23 cellular contexts compared by ENCODE assay signal in the genomic region with DNA sequence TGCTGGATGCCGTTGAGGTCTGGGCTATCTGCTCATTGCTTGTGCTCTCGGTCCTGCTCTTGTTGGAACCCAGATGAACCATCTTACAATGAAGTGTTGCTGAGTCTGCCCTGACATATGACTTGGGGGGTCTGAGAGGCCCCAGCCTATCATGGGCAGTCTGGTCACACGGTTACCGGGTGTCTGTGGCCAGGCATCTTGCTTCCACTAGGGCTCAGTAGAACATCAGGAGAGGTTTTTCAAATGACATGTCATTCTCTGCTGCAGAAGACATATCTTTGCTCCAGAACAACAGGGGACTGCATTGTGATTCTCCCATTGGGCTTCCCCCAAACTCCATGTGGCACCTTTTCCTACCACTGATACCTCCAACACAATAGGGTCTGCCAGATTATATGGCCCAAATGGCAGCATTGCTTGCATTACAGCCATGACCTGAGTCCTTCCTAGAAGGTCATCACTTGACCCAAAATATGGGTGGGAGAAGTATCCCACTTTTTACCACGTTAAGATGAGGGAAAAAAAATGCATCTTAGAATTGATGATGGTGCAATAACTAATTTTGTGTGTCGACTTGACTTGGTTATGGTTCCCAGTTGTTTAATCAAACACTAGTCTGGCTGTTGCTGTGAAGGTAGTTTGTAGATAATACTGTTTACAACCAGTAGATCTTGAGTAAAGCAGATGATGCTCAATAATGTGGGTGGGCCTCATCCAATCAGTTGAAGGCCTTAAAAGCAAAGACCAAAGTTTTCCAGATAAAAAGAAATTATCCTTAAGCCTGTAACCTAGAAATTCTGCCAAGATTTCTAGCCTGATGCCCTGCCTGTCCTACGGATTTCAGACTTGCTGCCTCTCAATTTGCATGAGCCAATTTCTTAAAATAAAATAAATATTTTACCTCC.
DNase-seq lines count a peak whose midpoint lies in the region; ATAC-seq, FAIRE-seq and TF ChIP-seq lines count a peak whose summit lies in the region.
"Had no signal": no experiment of that assay in that cellular context is flagged by ENCODE, and none has a peak within 500 bp of the region (broad histone marks: within the 10 kb centered on the region; RNA-seq: fewer than 3 reads in every experiment).

No MANE protein-coding gene starts in this region.

- H3K36me3 ChIP-seq in K562 (ENCODE audit: control insufficient read depth, insufficient read depth, low read length): no peaks in the 10 kb centered on the region
- no peaks in the 10 kb centered on the region for H3K36me3 ChIP-seq in mammary epithelial cell (ENCODE audit: insufficient read depth, low read length)
- H3K36me3 ChIP-seq: esophagus squamous epithelium had no signal

- BruUV-seq in K562 (replicated peaks; lab: Mats Ljungman, UMichigan) (no TSS peak), mammary epithelial cell (replicated peaks; lab: Mats Ljungman, UMichigan) (no TSS peak)

- DNase-seq in GM12864 (ENCODE audit: low read depth): no peak
- DNase-seq in K562 (ENCODE audit: extremely low read depth in 1 of 4, low spot score in 3 of 4): peak in 1 of 4 experiments; percentile 17
- no peak for DNase-seq in DMS53 treated with DMSO at 0.1 percent for 48 hours (lab: John Stamatoyannopoulos, UW; ENCODE audit: unreplicated experiment)
- no peak for DNase-seq in HT-29 (ENCODE audit: low spot score)
- DNase-seq in mammary epithelial cell: no peak
- no peak for DNase-seq in LoVo (ENCODE audit: low spot score)
- DNase-seq: ACHN; activated CD4-positive, CD25-positive, alpha-beta regulatory T cell treated with anti-CD3 and anti-CD28 coated beads, Interleukin-2, amount 50 U/mL, for 72 hours; activated T-cell treated with anti-CD3 and anti-CD28 coated beads, Interleukin-2, amount 50 U/mL, for 72 hours; C1 segment of cervical spinal cord; effector CD8-positive, alpha-beta T cell; esophagus squamous epithelium; NCI-H1436; NCI-H2171; SK-N-SH; T-helper 9 cell had no signal

- in situ Hi-C loops in K562 (cut with MboI): no loop called here
- in situ Hi-C loops in mammary epithelial cell (cut with MboI; ENCODE audit: low sequenced_read_pairs in 2 of 2): no loop called here

- H3K4me3 ChIP-seq in GM12864 (ENCODE audit: low read depth, low read length): no peak overlapping the region
- H3K4me3 ChIP-seq in K562: no peak overlapping the region
- H3K4me3 ChIP-seq in mammary epithelial cell (replicated peaks in 1 of 3; ENCODE audit: insufficient read depth in 1 of 3, low read depth in 2 of 3, low read length in 3 of 3): no peak overlapping the region
- H3K4me3 ChIP-seq: esophagus squamous epithelium, skin epidermis had no signal

- no peak for TF ChIP-seq POLR2A in K562 (conservative IDR thresholded peaks at IDR 0.05)

- H3K9ac ChIP-seq in K562 (ENCODE audit: insufficient read depth in 1 of 2, low read depth in 2 of 2, low read length in 2 of 2): no peak overlapping the region
- H3K9ac ChIP-seq in mammary epithelial cell (ENCODE audit: insufficient read depth, low read length): no peak overlapping the region
- H3K9ac ChIP-seq: SK-N-SH had no signal

- peak; percentile 35 to 55 for TF ChIP-seq RAD21 in K562 (CRISPR knock-in tag; conservative IDR thresholded peaks at IDR 0.05 in 1 of 2, IDR thresholded peaks at IDR 0.05 in 1 of 2)

- FAIRE-seq in K562 (lab: Jason Lieb, UNC): no peak
- FAIRE-seq: D721Med, GM19239 had no signal

- H3K4me2 ChIP-seq in K562 (ENCODE audit: insufficient read depth, low read length): no peak overlapping the region
- no peak overlapping the region for H3K4me2 ChIP-seq in mammary epithelial cell (ENCODE audit: insufficient read depth, low read depth, low read length)
- H3K4me2 ChIP-seq: SK-N-SH had no signal

- no peak overlapping the region for H3K27ac ChIP-seq in K562 (ENCODE audit: extremely low read depth, low read depth, low read length)
- no peak overlapping the region for H3K27ac ChIP-seq in mammary epithelial cell (ENCODE audit: insufficient read depth, low read depth, low read length)
- H3K27ac ChIP-seq: esophagus squamous epithelium, skin epidermis had no signal

- dilution Hi-C loops in mammary epithelial cell (cut with HindIII; ENCODE audit: low sequenced_read_pairs): no loop called here

- H3K79me2 ChIP-seq in K562 (ENCODE audit: control insufficient read depth, insufficient read depth, low read length) (no peaks in the 10 kb centered on the region), mammary epithelial cell (ENCODE audit: insufficient read depth, low read length) (no peaks in the 10 kb centered on the region)

- TF ChIP-seq EP300 in K562 (IDR thresholded peaks at IDR 0.05; ENCODE audit: low read length): no peak

- H3K4me1 ChIP-seq in K562 (replicated peaks in 1 of 2; ENCODE audit: control insufficient read depth in 2 of 2, insufficient read depth in 2 of 2, low read length in 2 of 2): no peaks in the 10 kb centered on the region
- H3K4me1 ChIP-seq in mammary epithelial cell (ENCODE audit: insufficient read depth, low read length): no peaks in the 10 kb centered on the region

- peak; percentile 64 for ATAC-seq in GM18861 (IDR thresholded peaks at IDR 0.05; ENCODE audit: unreplicated experiment)
- peak; percentile 60 for ATAC-seq in HG02870 (IDR thresholded peaks at IDR 0.05; ENCODE audit: unreplicated experiment)
- peak; percentile 77 for ATAC-seq in K562
- ATAC-seq: activated T-cell treated with anti-CD3 and anti-CD28 coated beads, Interleukin-2, amount 50 U/mL, for 72 hours; natural killer cell treated with Interleukin-12 subunit alpha and Interleukin-12 subunit beta and Interleukin-15 and Interleukin-18, amount 100 ng/mL, for 72 hours; Panc1 had no signal

- intact Hi-C loops in K562 (cut with micrococcal nuclease): loop anchor here (1.0 to 10.0 kb wide), 2 partner anchors 301 to 449 kb away; no protein-coding TSS in a partner anchor
- intact Hi-C loops in mammary epithelial cell (cut with micrococcal nuclease): no loop called here

- H3K9me3 ChIP-seq in K562 (replicated peaks; ENCODE audit: control insufficient read depth, insufficient read depth, low read depth, low read length): no peaks in the 10 kb centered on the region
- H3K9me3 ChIP-seq in mammary epithelial cell (replicated peaks; ENCODE audit: insufficient read depth, low read length): no peaks in the 10 kb centered on the region
- H3K9me3 ChIP-seq: esophagus squamous epithelium, SK-N-SH had no signal

- H3K9me1 ChIP-seq in K562 (ENCODE audit: control insufficient read depth, insufficient read depth, low read length): no peaks in the 10 kb centered on the region

- POLR2A ChIA-PET in K562 (lab: Yijun Ruan, JAX): no interaction called here

- CTCF ChIA-PET in K562 (lab: Yijun Ruan, JAX; ENCODE audit: low intra/inter-chr PET ratio): no interaction called here
- CTCF ChIA-PET in mammary epithelial cell (lab: Charles Lee; ENCODE audit: low non-redundant PET): no interaction called here

- H2AFZ ChIP-seq in K562 (ENCODE audit: low read depth, low read length): no peak overlapping the region
- H2AFZ ChIP-seq in mammary epithelial cell (ENCODE audit: low read depth, low read length): no peak overlapping the region

- WGBS in K562 (ENCODE audit: insufficient coverage, low coverage, missing lambda C conversion rate): 5% methylated on average over 7 of the region's 7 CpGs
- WGBS in mammary epithelial cell (ENCODE audit: low coverage, missing lambda C conversion rate): 67% methylated on average over 7 of the region's 7 CpGs

- H3K27me3 ChIP-seq in K562 (ENCODE audit: control insufficient read depth in 2 of 2, insufficient read depth in 2 of 2, low read length in 2 of 2) (peaks cover 4 to 14% of the 10 kb centered on the region in 2 experiments), mammary epithelial cell (ENCODE audit: insufficient read depth, low read length) (peaks cover 2% of the 10 kb centered on the region)
- H3K27me3 ChIP-seq: esophagus squamous epithelium had no signal

- TF ChIP-seq CTCF in GM12864 (IDR thresholded peaks at IDR 0.05; ENCODE audit: low read depth, low read length, missing control alignments): peak; percentile 49
- peak; percentile 22 to 45 (median 38); a peak in 4 of 6 replicates for TF ChIP-seq CTCF in K562 (IDR thresholded peaks at IDR 0.05 in 2 of 3, conservative IDR thresholded peaks at IDR 0.05 in 1 of 3; ENCODE audit: insufficient read depth in 2 of 3, low read depth in 1 of 3, low read length in 3 of 3)
- no peak for TF ChIP-seq CTCF in mammary epithelial cell (conservative IDR thresholded peaks at IDR 0.05 in 1 of 2, IDR thresholded peaks at IDR 0.05 in 1 of 2; ENCODE audit: extremely low read depth in 1 of 2, insufficient read depth in 1 of 2, low read depth in 1 of 2, low read length in 2 of 2)

- H4K20me1 ChIP-seq in K562 (replicated peaks; ENCODE audit: control insufficient read depth, insufficient read depth, low read length) (no peaks in the 10 kb centered on the region), mammary epithelial cell (ENCODE audit: insufficient read depth, low read length) (no peaks in the 10 kb centered on the region)

TF ChIP-seq in K562, 482 proteins besides CTCF, POLR2A, EP300 and RAD21 (continues in another document):
- TF ChIP-seq ZNF764 (CRISPR knock-in tag; IDR thresholded peaks at IDR 0.05; ENCODE audit: low read depth) (no peak), ARID1B (IDR thresholded peaks at IDR 0.05) (no peak), JUND (IDR thresholded peaks at IDR 0.05; ENCODE audit: borderline replicate concordance, low read depth, low read length) (no peak), JUND (tag; IDR thresholded peaks at IDR 0.05; ENCODE audit: borderline replicate concordance, low read depth, low read length) (no peak), ZKSCAN3 (CRISPR knock-in tag; IDR thresholded peaks at IDR 0.05) (no peak), CCAR2 (IDR thresholded peaks at IDR 0.05; ENCODE audit: low read depth, low read length) (no peak)

Comparison
In these comparisons a context has a peak if more than half of its experiments do, and no peak if none do; other contexts are left out.
1. CTCF ChIP-seq: peak in GM12864 (single experiment) and K562 (3 of 3); none in mammary epithelial cell (0 of 2).
2. Peak in every context shown above with its lines, with median percentiles within 50 percentile points of each other: ATAC-seq.